1 cellular context compared by ENCODE assay signal in the genomic region with DNA sequence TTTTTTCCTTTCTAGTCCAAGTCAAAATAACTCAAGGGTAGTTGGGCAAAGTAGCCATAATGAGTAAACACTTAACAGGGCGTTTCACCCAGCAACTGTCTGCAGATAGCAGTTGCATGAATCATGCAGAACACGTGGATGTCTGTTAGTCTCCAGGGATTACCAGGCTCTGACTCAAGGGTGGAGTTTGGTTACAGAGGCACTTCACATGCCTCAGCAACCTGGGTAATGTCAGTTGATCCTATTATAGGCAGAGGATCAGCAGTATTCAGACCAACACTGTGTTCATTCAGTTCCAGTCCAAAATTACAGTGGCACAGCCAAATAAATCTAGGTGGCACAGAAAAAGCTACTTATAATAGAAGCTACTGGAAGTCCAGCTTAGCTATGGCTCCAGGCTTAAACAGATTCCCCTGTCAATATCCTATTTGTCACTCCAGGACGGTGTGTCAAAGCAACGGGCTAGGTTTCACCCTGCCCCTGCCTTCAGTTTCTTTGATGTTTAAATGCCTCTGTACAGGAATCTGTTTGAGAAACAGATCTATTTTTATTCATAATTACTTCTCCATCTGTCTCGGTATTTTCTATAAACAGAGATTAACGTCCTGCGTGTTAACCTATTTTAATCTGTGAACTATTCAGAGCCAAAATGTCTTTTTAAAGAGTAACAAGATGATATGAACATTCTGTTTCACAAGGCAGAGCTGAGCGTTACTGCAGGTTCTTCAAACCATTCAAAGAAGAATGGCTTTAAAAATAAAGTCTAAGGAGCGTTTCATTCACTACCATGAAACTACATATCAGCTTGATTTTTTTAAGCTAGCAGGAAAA.
TF ChIP-seq lines count a peak whose summit lies in the region.

No MANE protein-coding gene starts in this region.

TF ChIP-seq in K562, 482 proteins besides CTCF, POLR2A, EP300 and RAD21 (continued from another document and continues in another):
- no peak for TF ChIP-seq KAT8 (IDR thresholded peaks at IDR 0.05; ENCODE audit: low read depth)
- TF ChIP-seq ZKSCAN8 (CRISPR knock-in tag; IDR thresholded peaks at IDR 0.05) = 0 out of 2 replicates have a peak, but pooled peaks have one; percentile 65
- TF ChIP-seq, protein P1, sequence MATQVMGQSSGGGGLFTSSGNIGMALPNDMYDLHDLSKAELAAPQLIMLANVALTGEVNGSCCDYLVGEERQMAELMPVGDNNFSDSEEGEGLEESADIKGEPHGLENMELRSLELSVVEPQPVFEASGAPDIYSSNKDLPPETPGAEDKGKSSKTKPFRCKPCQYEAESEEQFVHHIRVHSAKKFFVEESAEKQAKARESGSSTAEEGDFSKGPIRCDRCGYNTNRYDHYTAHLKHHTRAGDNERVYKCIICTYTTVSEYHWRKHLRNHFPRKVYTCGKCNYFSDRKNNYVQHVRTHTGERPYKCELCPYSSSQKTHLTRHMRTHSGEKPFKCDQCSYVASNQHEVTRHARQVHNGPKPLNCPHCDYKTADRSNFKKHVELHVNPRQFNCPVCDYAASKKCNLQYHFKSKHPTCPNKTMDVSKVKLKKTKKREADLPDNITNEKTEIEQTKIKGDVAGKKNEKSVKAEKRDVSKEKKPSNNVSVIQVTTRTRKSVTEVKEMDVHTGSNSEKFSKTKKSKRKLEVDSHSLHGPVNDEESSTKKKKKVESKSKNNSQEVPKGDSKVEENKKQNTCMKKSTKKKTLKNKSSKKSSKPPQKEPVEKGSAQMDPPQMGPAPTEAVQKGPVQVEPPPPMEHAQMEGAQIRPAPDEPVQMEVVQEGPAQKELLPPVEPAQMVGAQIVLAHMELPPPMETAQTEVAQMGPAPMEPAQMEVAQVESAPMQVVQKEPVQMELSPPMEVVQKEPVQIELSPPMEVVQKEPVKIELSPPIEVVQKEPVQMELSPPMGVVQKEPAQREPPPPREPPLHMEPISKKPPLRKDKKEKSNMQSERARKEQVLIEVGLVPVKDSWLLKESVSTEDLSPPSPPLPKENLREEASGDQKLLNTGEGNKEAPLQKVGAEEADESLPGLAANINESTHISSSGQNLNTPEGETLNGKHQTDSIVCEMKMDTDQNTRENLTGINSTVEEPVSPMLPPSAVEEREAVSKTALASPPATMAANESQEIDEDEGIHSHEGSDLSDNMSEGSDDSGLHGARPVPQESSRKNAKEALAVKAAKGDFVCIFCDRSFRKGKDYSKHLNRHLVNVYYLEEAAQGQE (CRISPR knock-in tag; IDR thresholded peaks at IDR 0.05; ENCODE audit: low read depth) = no peak
- TF ChIP-seq ZNF280A (IDR thresholded peaks at IDR 0.05; ENCODE audit: low read depth, partially characterized antibody) = no peak
- TF ChIP-seq SETDB1 (IDR thresholded peaks at IDR 0.05; ENCODE audit: low read length) = no peak
- TF ChIP-seq KDM5B (IDR thresholded peaks at IDR 0.05; ENCODE audit: insufficient replicate concordance, low read depth, low read length) = no peak
- no peak for TF ChIP-seq HMG20B (CRISPR knock-in tag; IDR thresholded peaks at IDR 0.05)
- TF ChIP-seq TRIM25 (IDR thresholded peaks at IDR 0.05; ENCODE audit: borderline replicate concordance) = no peak
- TF ChIP-seq, protein P2, sequence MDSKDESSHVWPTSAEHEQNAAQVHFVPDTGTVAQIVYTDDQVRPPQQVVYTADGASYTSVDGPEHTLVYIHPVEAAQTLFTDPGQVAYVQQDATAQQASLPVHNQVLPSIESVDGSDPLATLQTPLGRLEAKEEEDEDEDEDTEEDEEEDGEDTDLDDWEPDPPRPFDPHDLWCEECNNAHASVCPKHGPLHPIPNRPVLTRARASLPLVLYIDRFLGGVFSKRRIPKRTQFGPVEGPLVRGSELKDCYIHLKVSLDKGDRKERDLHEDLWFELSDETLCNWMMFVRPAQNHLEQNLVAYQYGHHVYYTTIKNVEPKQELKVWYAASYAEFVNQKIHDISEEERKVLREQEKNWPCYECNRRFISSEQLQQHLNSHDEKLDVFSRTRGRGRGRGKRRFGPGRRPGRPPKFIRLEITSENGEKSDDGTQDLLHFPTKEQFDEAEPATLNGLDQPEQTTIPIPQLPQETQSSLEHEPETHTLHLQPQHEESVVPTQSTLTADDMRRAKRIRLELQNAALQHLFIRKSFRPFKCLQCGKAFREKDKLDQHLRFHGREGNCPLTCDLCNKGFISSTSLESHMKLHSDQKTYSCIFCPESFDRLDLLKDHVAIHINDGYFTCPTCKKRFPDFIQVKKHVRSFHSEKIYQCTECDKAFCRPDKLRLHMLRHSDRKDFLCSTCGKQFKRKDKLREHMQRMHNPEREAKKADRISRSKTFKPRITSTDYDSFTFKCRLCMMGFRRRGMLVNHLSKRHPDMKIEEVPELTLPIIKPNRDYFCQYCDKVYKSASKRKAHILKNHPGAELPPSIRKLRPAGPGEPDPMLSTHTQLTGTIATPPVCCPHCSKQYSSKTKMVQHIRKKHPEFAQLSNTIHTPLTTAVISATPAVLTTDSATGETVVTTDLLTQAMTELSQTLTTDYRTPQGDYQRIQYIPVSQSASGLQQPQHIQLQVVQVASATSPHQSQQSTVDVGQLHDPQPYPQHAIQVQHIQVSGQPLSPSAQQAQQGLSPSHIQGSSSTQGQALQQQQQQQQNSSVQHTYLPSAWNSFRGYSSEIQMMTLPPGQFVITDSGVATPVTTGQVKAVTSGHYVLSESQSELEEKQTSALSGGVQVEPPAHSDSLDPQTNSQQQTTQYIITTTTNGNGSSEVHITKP (IDR thresholded peaks at IDR 0.05; ENCODE audit: partially characterized antibody) = peak; percentile 9
- no peak for TF ChIP-seq ZNF316 (IDR thresholded peaks at IDR 0.05)
- no peak for TF ChIP-seq SMARCC2 (IDR thresholded peaks at IDR 0.05; ENCODE audit: low read depth)
- TF ChIP-seq ZNF282 (CRISPR knock-in tag; IDR thresholded peaks at IDR 0.05) = no peak
- no peak for TF ChIP-seq SMAD1 (IDR thresholded peaks at IDR 0.05; ENCODE audit: low read depth, low read length, partially characterized antibody)
- 0 out of 2 replicates have a peak, but pooled peaks have one; percentile 20 for TF ChIP-seq HINFP (tag; conservative IDR thresholded peaks at IDR 0.05; ENCODE audit: low read depth)
- TF ChIP-seq L3MBTL2 (IDR thresholded peaks at IDR 0.05) = peak; percentile 91
- no peak for TF ChIP-seq BRD4 (IDR thresholded peaks at IDR 0.05)
- TF ChIP-seq, protein P3, sequence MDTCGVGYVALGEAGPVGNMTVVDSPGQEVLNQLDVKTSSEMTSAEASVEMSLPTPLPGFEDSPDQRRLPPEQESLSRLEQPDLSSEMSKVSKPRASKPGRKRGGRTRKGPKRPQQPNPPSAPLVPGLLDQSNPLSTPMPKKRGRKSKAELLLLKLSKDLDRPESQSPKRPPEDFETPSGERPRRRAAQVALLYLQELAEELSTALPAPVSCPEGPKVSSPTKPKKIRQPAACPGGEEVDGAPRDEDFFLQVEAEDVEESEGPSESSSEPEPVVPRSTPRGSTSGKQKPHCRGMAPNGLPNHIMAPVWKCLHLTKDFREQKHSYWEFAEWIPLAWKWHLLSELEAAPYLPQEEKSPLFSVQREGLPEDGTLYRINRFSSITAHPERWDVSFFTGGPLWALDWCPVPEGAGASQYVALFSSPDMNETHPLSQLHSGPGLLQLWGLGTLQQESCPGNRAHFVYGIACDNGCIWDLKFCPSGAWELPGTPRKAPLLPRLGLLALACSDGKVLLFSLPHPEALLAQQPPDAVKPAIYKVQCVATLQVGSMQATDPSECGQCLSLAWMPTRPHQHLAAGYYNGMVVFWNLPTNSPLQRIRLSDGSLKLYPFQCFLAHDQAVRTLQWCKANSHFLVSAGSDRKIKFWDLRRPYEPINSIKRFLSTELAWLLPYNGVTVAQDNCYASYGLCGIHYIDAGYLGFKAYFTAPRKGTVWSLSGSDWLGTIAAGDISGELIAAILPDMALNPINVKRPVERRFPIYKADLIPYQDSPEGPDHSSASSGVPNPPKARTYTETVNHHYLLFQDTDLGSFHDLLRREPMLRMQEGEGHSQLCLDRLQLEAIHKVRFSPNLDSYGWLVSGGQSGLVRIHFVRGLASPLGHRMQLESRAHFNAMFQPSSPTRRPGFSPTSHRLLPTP (IDR thresholded peaks at IDR 0.05; ENCODE audit: borderline replicate concordance, extremely low read depth, insufficient read length) = no peak
- no peak for TF ChIP-seq ZNF274 (IDR thresholded peaks at IDR 0.05; ENCODE audit: borderline replicate concordance, low read depth, low read length)
- TF ChIP-seq MAFK (IDR thresholded peaks at IDR 0.05; ENCODE audit: low read length) = peak; percentile 35; the same call in 1 of the 2 replicates
- no peak for TF ChIP-seq PHB (CRISPR knock-in tag; IDR thresholded peaks at IDR 0.05)
- TF ChIP-seq, protein P4, sequence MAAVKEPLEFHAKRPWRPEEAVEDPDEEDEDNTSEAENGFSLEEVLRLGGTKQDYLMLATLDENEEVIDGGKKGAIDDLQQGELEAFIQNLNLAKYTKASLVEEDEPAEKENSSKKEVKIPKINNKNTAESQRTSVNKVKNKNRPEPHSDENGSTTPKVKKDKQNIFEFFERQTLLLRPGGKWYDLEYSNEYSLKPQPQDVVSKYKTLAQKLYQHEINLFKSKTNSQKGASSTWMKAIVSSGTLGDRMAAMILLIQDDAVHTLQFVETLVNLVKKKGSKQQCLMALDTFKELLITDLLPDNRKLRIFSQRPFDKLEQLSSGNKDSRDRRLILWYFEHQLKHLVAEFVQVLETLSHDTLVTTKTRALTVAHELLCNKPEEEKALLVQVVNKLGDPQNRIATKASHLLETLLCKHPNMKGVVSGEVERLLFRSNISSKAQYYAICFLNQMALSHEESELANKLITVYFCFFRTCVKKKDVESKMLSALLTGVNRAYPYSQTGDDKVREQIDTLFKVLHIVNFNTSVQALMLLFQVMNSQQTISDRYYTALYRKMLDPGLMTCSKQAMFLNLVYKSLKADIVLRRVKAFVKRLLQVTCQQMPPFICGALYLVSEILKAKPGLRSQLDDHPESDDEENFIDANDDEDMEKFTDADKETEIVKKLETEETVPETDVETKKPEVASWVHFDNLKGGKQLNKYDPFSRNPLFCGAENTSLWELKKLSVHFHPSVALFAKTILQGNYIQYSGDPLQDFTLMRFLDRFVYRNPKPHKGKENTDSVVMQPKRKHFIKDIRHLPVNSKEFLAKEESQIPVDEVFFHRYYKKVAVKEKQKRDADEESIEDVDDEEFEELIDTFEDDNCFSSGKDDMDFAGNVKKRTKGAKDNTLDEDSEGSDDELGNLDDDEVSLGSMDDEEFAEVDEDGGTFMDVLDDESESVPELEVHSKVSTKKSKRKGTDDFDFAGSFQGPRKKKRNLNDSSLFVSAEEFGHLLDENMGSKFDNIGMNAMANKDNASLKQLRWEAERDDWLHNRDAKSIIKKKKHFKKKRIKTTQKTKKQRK (IDR thresholded peaks at IDR 0.05; ENCODE audit: borderline replicate concordance, low read depth, low read length) = no peak
- TF ChIP-seq, protein P5, sequence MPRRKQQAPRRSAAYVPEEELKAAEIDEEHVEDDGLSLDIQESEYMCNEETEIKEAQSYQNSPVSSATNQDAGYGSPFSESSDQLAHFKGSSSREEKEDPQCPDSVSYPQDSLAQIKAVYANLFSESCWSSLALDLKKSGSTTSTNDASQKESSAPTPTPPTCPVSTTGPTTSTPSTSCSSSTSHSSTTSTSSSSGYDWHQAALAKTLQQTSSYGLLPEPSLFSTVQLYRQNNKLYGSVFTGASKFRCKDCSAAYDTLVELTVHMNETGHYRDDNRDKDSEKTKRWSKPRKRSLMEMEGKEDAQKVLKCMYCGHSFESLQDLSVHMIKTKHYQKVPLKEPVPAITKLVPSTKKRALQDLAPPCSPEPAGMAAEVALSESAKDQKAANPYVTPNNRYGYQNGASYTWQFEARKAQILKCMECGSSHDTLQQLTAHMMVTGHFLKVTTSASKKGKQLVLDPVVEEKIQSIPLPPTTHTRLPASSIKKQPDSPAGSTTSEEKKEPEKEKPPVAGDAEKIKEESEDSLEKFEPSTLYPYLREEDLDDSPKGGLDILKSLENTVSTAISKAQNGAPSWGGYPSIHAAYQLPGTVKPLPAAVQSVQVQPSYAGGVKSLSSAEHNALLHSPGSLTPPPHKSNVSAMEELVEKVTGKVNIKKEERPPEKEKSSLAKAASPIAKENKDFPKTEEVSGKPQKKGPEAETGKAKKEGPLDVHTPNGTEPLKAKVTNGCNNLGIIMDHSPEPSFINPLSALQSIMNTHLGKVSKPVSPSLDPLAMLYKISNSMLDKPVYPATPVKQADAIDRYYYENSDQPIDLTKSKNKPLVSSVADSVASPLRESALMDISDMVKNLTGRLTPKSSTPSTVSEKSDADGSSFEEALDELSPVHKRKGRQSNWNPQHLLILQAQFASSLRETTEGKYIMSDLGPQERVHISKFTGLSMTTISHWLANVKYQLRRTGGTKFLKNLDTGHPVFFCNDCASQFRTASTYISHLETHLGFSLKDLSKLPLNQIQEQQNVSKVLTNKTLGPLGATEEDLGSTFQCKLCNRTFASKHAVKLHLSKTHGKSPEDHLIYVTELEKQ (CRISPR knock-in tag; IDR thresholded peaks at IDR 0.05) = no peak
- no peak for TF ChIP-seq ZNF444 (CRISPR knock-in tag; IDR thresholded peaks at IDR 0.05)
